Comparison of ENCODE assay signal across 1 cellular context in genomic region chr2:37829202-37829601, GRCh38.
TF ChIP-seq lines count a peak whose summit lies in the region.

No MANE protein-coding gene starts in this region.

TF ChIP-seq in H1, 55 proteins besides CTCF, POLR2A, EP300 and RAD21:
- TF ChIP-seq SIRT6 (IDR thresholded peaks at IDR 0.05; ENCODE audit: low read length) (no peak), KDM1A (IDR thresholded peaks at IDR 0.05; ENCODE audit: borderline replicate concordance, low read length) (no peak), CBX5 (IDR thresholded peaks at IDR 0.05; ENCODE audit: low read depth, low read length) (no peak), BRCA1 (IDR thresholded peaks at IDR 0.05; ENCODE audit: low read depth, low read length) (no peak), RNF2 (IDR thresholded peaks at IDR 0.05; ENCODE audit: borderline replicate concordance, low read depth, low read length, missing control alignments, poor library complexity, severe bottlenecking) (no peak), SRF (IDR thresholded peaks at IDR 0.05; ENCODE audit: low read depth, low read length) (no peak), HDAC2 (IDR thresholded peaks at IDR 0.05; ENCODE audit: borderline replicate concordance in 1 of 2, low read depth in 2 of 2, low read length in 2 of 2) (no peak), POLR2AphosphoS5 (IDR thresholded peaks at IDR 0.05; ENCODE audit: low read depth, low read length) (no peak), ZNF274 (IDR thresholded peaks at IDR 0.05; ENCODE audit: borderline replicate concordance, extremely low read depth, low read length) (no peak), EGR1 (IDR thresholded peaks at IDR 0.05; ENCODE audit: borderline replicate concordance, low read depth, low read length) (no peak), CBX8 (IDR thresholded peaks at IDR 0.05; ENCODE audit: borderline replicate concordance, low read depth, low read length) (no peak), RXRA (IDR thresholded peaks at IDR 0.05; ENCODE audit: insufficient read depth, low read depth, low read length) (no peak), CREB1 (IDR thresholded peaks at IDR 0.05) (no peak), YY1 (IDR thresholded peaks at IDR 0.05; ENCODE audit: low read depth, low read length) (no peak), EZH2 (IDR thresholded peaks at IDR 0.05; ENCODE audit: low read depth, low read length, severe bottlenecking) (no peak), CEBPB (IDR thresholded peaks at IDR 0.05; ENCODE audit: low read depth, low read length) (no peak), TBP (IDR thresholded peaks at IDR 0.05; ENCODE audit: low read depth, low read length) (no peak), POU5F1 (IDR thresholded peaks at IDR 0.05; ENCODE audit: low read depth, low read length) (no peak), NANOG (IDR thresholded peaks at IDR 0.05; ENCODE audit: insufficient read depth, low read depth, low read length, poor library complexity, severe bottlenecking) (no peak)
- TF ChIP-seq, protein P1, sequence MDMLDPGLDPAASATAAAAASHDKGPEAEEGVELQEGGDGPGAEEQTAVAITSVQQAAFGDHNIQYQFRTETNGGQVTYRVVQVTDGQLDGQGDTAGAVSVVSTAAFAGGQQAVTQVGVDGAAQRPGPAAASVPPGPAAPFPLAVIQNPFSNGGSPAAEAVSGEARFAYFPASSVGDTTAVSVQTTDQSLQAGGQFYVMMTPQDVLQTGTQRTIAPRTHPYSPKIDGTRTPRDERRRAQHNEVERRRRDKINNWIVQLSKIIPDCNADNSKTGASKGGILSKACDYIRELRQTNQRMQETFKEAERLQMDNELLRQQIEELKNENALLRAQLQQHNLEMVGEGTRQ (IDR thresholded peaks at IDR 0.05; ENCODE audit: low read length) = no peak
